8 cellular contexts compared by ENCODE assay signal in genomic region chr17:37643118-37643766, GRCh38. TPM values are rescaled to one million over a fixed set of nuclear protein-coding genes. Genes with fewer than 3 reads are reported as not detected.
DNase-seq lines count a peak whose midpoint lies in the region; TF ChIP-seq lines count a peak whose summit lies in the region.

A gene with protein sequence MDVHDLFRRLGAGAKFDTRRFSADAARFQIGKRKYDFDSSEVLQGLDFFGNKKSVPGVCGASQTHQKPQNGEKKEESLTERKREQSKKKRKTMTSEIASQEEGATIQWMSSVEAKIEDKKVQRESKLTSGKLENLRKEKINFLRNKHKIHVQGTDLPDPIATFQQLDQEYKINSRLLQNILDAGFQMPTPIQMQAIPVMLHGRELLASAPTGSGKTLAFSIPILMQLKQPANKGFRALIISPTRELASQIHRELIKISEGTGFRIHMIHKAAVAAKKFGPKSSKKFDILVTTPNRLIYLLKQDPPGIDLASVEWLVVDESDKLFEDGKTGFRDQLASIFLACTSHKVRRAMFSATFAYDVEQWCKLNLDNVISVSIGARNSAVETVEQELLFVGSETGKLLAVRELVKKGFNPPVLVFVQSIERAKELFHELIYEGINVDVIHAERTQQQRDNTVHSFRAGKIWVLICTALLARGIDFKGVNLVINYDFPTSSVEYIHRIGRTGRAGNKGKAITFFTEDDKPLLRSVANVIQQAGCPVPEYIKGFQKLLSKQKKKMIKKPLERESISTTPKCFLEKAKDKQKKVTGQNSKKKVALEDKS (minus strand): TSS chr17:37643446. CDS start chr17:37643420, 26 bp downstream.

- peak; percentile 11 for TF ChIP-seq CTCF in neural progenitor cell (IDR thresholded peaks at IDR 0.05)
- peak in 1 of 7 experiments; percentile 20 for TF ChIP-seq CTCF in stomach (IDR thresholded peaks at IDR 0.05)

- peaks cover 22% of the 10 kb centered on the region for H3K36me3 Mint-ChIP-seq in neural progenitor cell

- H3K36me3 ChIP-seq in H7 (replicated peaks; ENCODE audit: control insufficient read depth, insufficient read depth, low read length) (peaks cover 2% of the 10 kb centered on the region; the same call in 1 of the 2 replicates), SJSA1 (peaks cover 39% of the 10 kb centered on the region), neural progenitor cell (peaks cover 18% of the 10 kb centered on the region), stomach (peaks cover 7 to 32% (median 27%) of the 10 kb centered on the region in 4 donors)

- no peak for TF ChIP-seq EP300 in stomach (IDR thresholded peaks at IDR 0.05)

- H4K20me1 ChIP-seq in neural progenitor cell (ENCODE audit: low read depth), result peaks cover 13% of the 10 kb centered on the region

- H3K9me3 Mint-ChIP-seq in neural progenitor cell, result no peaks in the 10 kb centered on the region

- peak within 1 kb of the TSS; percentile 88 for H3K27ac Mint-ChIP-seq in neural progenitor cell

- peaks cover 12% of the 10 kb centered on the region for H3K4me1 Mint-ChIP-seq in neural progenitor cell

- no peak for TF ChIP-seq POLR2A in stomach (IDR thresholded peaks at IDR 0.05)

- peak within 1 kb of the TSS; percentile 87 for H3K9ac ChIP-seq in neural progenitor cell

- H3K4me2 ChIP-seq in neural progenitor cell, result peak within 1 kb of the TSS; percentile 94

- peak within 1 kb of the TSS; percentile 96 for H2AFZ ChIP-seq in neural progenitor cell (replicated peaks)

- H3F3A ChIP-seq in neural progenitor cell (ENCODE audit: low read depth), result peaks cover 7% of the 10 kb centered on the region

- H3K4me3 ChIP-seq in H7 (ENCODE audit: insufficient read depth, low read depth, low read length) (peak within 1 kb of the TSS; percentile 96), SJSA1 (peak within 1 kb of the TSS; percentile 70), neural progenitor cell (peak within 1 kb of the TSS; percentile 95), stomach (peak within 1 kb of the TSS; percentile 67 to 88 (median 82))

- intact Hi-C loops in stomach (cut with DNase I; ENCODE audit: low total_unique reads), result no loop called here

- H3K4me3 Mint-ChIP-seq in neural progenitor cell, result peak within 1 kb of the TSS; percentile 96

- H3K4me1 ChIP-seq in SJSA1 (replicated peaks) (peaks cover 26% of the 10 kb centered on the region), neural progenitor cell (peaks cover 5% of the 10 kb centered on the region), stomach (peaks cover 5 to 53% (median 36%) of the 10 kb centered on the region in 4 donors)

- H3K9me3 ChIP-seq in SJSA1 (replicated peaks) (no peaks in the 10 kb centered on the region), neural progenitor cell (ENCODE audit: low read depth) (no peaks in the 10 kb centered on the region), stomach (no peaks in the 10 kb centered on the region)

- H3K27me3 ChIP-seq in H7 (ENCODE audit: control insufficient read depth, insufficient read depth, low read length) (peaks cover 1% of the 10 kb centered on the region; the same call in 1 of the 2 replicates), SJSA1 (replicated peaks) (no peaks in the 10 kb centered on the region), neural progenitor cell (peaks cover 46% of the 10 kb centered on the region), stomach (peaks cover 0 to 5% (median 0%) of the 10 kb centered on the region in 3 donors)

- H3K27me3 Mint-ChIP-seq in neural progenitor cell (ENCODE audit: insufficient read depth, low read depth), result no peaks in the 10 kb centered on the region

- 0 to 1% (median 0%) methylated on average over 41 to 43 of the region's 43 CpGs for WGBS in stomach, 5 donors

- H3K27ac ChIP-seq in SJSA1, result peak within 1 kb of the TSS; percentile 57
- peak within 1 kb of the TSS; percentile 69 for H3K27ac ChIP-seq in neural progenitor cell
- H3K27ac ChIP-seq in stomach, result peak within 1 kb of the TSS; percentile 75 to 92 (median 90)

- peaks cover 50% of the 10 kb centered on the region for H3K79me2 ChIP-seq in neural progenitor cell (ENCODE audit: low read depth)

- peak; percentile 95 for DNase-seq in DMS79 treated with DMSO at 0.1 percent for 48 hours (lab: John Stamatoyannopoulos, UW)
- peak; percentile 91 for DNase-seq in H7
- peak; percentile 97 for DNase-seq in NAMALWA (ENCODE audit: low spot score)
- DNase-seq in SJSA1 (ENCODE audit: low read depth in 1 of 2, low spot score in 2 of 2), result peak; percentile 88 to 89
- DNase-seq in activated gamma-delta T cell treated with anti-CD3 and anti-CD28 coated beads, Interleukin-2, amount 50 U/mL, for 16 hours (ENCODE audit: low read depth), result peak; percentile 80
- peak; percentile 85 for DNase-seq in foreskin melanocyte
- peak; percentile 95 for DNase-seq in neural progenitor cell (ENCODE audit: low spot score)
- DNase-seq in stomach, result peak; percentile 96

RNA-seq across cellular contexts. Expression of the gene that starts here (rescaled TPM):
- 23.6 and 30.8 TPM in 2 replicates for total RNA-seq in H7 (2014; rRNA removed; shearing (Covaris generic))
- total RNA-seq in SJSA1 (2014; rRNA removed; shearing (Covaris generic)), result 23.1 and 29.5 TPM in 2 replicates
- total RNA-seq in neural progenitor cell (ENCODE audit: low replicate concordance) (43.5 and 55.3 TPM in 2 replicates), stomach (10 to 100 TPM in 4 of 5 donors, 1 to 10 TPM in 1; 7.1 to 40.0 (median 27.8) TPM)
- 10 to 100 TPM in 1 of 3 donors, 1 to 10 TPM in 2; 8.4 to 10.7 (median 9.6) TPM for polyA plus RNA-seq in stomach

Comparison
In these comparisons a context has a peak if more than half of its experiments do, and no peak if none do; other contexts are left out.
1. Peak in every context shown above with its lines: DNase-seq, H3K4me3 ChIP-seq and H3K27ac ChIP-seq.